Comparison of ENCODE assay signal across 13 cellular contexts in the genomic region with DNA sequence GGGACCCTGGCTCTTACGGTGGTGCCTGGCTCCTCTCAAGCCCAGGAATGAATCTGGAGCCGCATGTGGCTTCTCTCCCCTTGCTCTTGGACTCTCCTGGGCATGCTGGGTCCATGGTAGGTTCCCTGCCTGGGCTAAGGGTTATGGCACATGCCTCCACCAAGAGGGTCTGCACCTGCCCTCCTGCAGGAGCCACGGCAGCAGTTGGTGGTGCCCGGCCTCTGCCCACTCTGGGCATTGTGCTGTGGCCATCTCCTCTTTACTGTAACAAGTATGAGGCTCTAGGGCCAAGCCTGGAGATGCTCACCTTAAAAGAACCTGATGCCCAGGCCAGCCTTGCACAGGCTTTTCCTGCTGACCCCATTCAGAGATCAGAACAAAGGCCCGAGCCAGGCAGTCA.
"Had no signal": no experiment of that assay in that cellular context is flagged by ENCODE, and none has a peak within 500 bp of the region (broad histone marks: within the 10 kb centered on the region; RNA-seq: fewer than 3 reads in every experiment).

No MANE protein-coding gene starts in this region.

- H3K27ac ChIP-seq: ascending aorta, heart left ventricle, neural progenitor cell, SK-N-MC had no signal

- H3K27me3 ChIP-seq: ascending aorta, heart left ventricle, neural progenitor cell had no signal

- H3K36me3 ChIP-seq: heart left ventricle, neural progenitor cell had no signal

- ATAC-seq: activated CD8-positive, alpha-beta T cell treated with anti-CD3 and anti-CD28 coated beads for 36 hours; T-cell had no signal

- H3K4me3 ChIP-seq: ascending aorta, heart left ventricle, neural progenitor cell, SK-N-MC had no signal

- H3K9me3 ChIP-seq: ascending aorta, heart left ventricle had no signal

- DNase-seq: activated CD4-positive, alpha-beta T cell treated with anti-CD3 and anti-CD28 coated beads for 4 hours; activated CD8-positive, alpha-beta T cell treated with anti-CD3 and anti-CD28 coated beads for 36 hours; activated naive CD8-positive, alpha-beta T cell treated with anti-CD3 and anti-CD28 coated beads for 36 hours; effector CD4-positive, alpha-beta T cell; stimulated activated CD4-positive, alpha-beta T cell treated with anti-CD3 and anti-CD28 coated beads, Interleukin-2, amount 100 ng/mL, for 24 hours; stimulated activated naive CD4-positive, alpha-beta T cell; substantia nigra; T1000 had no signal
